2 cellular contexts compared by ENCODE assay signal in genomic region chr21:35590284-35590683, GRCh38.
DNase-seq lines count a peak whose midpoint lies in the region; ATAC-seq, FAIRE-seq and TF ChIP-seq lines count a peak whose summit lies in the region.
"Not testable (repeated sequence)": the region's sequence is repeated elsewhere in the genome, so short reads cannot be mapped to it uniquely, and the experiment has no call there.

No MANE protein-coding gene starts in this region.

- TF ChIP-seq EP300 in K562 (IDR thresholded peaks at IDR 0.05; ENCODE audit: low read length): not testable (repeated sequence)

- not testable (repeated sequence) for H4K20me1 ChIP-seq in K562 (replicated peaks; ENCODE audit: control insufficient read depth, insufficient read depth, low read length)

- TF ChIP-seq RAD21 in K562 (CRISPR knock-in tag; conservative IDR thresholded peaks at IDR 0.05 in 1 of 2, IDR thresholded peaks at IDR 0.05 in 1 of 2): not testable (repeated sequence)

- intact Hi-C loops in K562 (cut with micrococcal nuclease): not testable (repeated sequence)

- not testable (repeated sequence) for H3K27me3 ChIP-seq in K562 (ENCODE audit: control insufficient read depth in 2 of 2, insufficient read depth in 2 of 2, low read length in 2 of 2)

- in situ Hi-C loops in K562 (cut with MboI): not testable (repeated sequence)

- TF ChIP-seq POLR2A in K562 (conservative IDR thresholded peaks at IDR 0.05): not testable (repeated sequence)

- H3K9me1 ChIP-seq in K562 (ENCODE audit: control insufficient read depth, insufficient read depth, low read length): not testable (repeated sequence)

- not testable (repeated sequence) for ATAC-seq in K562

- not testable (repeated sequence) for TF ChIP-seq CTCF in HEK293 (tag by site-specific recombination; IDR thresholded peaks at IDR 0.05); K562 (IDR thresholded peaks at IDR 0.05 in 2 of 3, conservative IDR thresholded peaks at IDR 0.05 in 1 of 3; ENCODE audit: insufficient read depth in 2 of 3, low read depth in 1 of 3, low read length in 3 of 3)

- POLR2A ChIA-PET in HEK293 (lab: Yijun Ruan, JAX); K562 (lab: Yijun Ruan, JAX): not testable (repeated sequence)

- CTCF ChIA-PET in HEK293 (lab: Yijun Ruan, JAX): interaction anchor here (0.6 kb wide), 1 partner anchor 22 kb away, joined by 3 read pairs; no protein-coding TSS in a partner anchor
- CTCF ChIA-PET in K562 (lab: Yijun Ruan, JAX; ENCODE audit: low intra/inter-chr PET ratio): not testable (repeated sequence)

- not testable (repeated sequence) for H3K4me2 ChIP-seq in K562 (ENCODE audit: insufficient read depth, low read length)

- H3K9ac ChIP-seq in K562 (ENCODE audit: insufficient read depth in 1 of 2, low read depth in 2 of 2, low read length in 2 of 2): not testable (repeated sequence)

- WGBS in K562 (ENCODE audit: insufficient coverage, low coverage, missing lambda C conversion rate): 3% methylated on average over 2 of the region's 3 CpGs

- H2AFZ ChIP-seq in K562 (ENCODE audit: low read depth, low read length): not testable (repeated sequence)

- FAIRE-seq in K562 (lab: Jason Lieb, UNC): not testable (repeated sequence)

- not testable (repeated sequence) for DNase-seq in K562 (ENCODE audit: extremely low read depth in 1 of 4, low spot score in 3 of 4)

- not testable (repeated sequence) for H3K9me3 ChIP-seq in HEK293 (ENCODE audit: control insufficient read depth, insufficient read depth, low read depth, low read length); K562 (replicated peaks; ENCODE audit: control insufficient read depth, insufficient read depth, low read depth, low read length)

- H3K79me2 ChIP-seq in K562 (ENCODE audit: control insufficient read depth, insufficient read depth, low read length): not testable (repeated sequence)

- H3K4me3 ChIP-seq in HEK293 (ENCODE audit: low read depth, low read length); K562: not testable (repeated sequence)

- H3K27ac ChIP-seq in HEK293 (ENCODE audit: extremely low read depth, low read depth, low read length); K562 (ENCODE audit: extremely low read depth, low read depth, low read length): not testable (repeated sequence)

- peaks cover 25% of the 10 kb centered on the region for H3K4me1 ChIP-seq in HEK293 (ENCODE audit: control insufficient read depth, insufficient read depth, low read length)
- H3K4me1 ChIP-seq in K562 (replicated peaks in 1 of 2; ENCODE audit: control insufficient read depth in 2 of 2, insufficient read depth in 2 of 2, low read length in 2 of 2): not testable (repeated sequence)

- BruUV-seq in K562 (replicated peaks; lab: Mats Ljungman, UMichigan): not testable (repeated sequence)

- H3K36me3 ChIP-seq in HEK293 (ENCODE audit: control insufficient read depth in 2 of 2, insufficient read depth in 1 of 2, low read length in 2 of 2); K562 (ENCODE audit: control insufficient read depth, insufficient read depth, low read length): not testable (repeated sequence)

TF ChIP-seq in HEK293, 187 proteins besides CTCF, POLR2A, EP300 and RAD21:
- peak; percentile 99 for TF ChIP-seq ZNF146 (tag by site-specific recombination; IDR thresholded peaks at IDR 0.05)
TF ChIP-seq in HEK293: peak in this region for 1; not testable (repeated sequence) for 186.

TF ChIP-seq in K562, 482 proteins besides CTCF, POLR2A, EP300 and RAD21:
- TF ChIP-seq ZNF146 (CRISPR knock-in tag; IDR thresholded peaks at IDR 0.05; ENCODE audit: unreplicated experiment) (peak; percentile 95), RBM25 (IDR thresholded peaks at IDR 0.05; ENCODE audit: low read depth, low read length, severe bottlenecking) (peak; percentile 52)
